In the genomic region with DNA sequence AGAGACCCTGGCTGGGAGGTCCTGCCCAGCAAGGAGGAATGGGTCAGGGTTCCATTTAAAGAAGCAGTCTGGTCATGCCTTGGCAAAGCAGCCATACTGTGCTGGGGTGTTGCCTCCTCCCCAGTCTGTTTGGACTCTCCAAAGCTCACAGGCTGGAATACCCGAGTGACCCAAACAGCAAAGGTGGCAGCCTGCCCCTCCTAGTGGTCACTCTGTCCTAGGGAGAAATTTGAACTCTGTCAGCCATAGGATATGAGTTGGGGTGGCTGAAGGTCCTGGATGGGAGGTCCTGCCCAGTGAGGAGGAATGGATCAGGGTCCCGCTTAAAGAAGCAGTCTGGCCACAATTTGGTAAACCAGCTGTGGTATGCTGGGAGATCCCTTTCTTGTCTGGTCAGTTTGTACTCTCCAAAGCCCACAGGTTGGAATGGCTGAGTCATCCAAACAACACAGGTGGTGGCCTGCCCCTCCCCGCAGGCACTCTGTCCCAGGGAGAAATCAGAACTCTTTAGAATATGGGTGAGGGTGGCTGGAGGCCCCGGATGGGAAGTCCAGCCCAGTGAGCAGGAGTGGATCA, we compare ENCODE assay signal across 2 cellular contexts.
TF ChIP-seq lines count a peak whose summit lies in the region.

No MANE protein-coding gene starts in this region.

TF ChIP-seq in HepG2, 621 proteins besides CTCF, POLR2A, EP300 and RAD21:
- TF ChIP-seq, protein P1, sequence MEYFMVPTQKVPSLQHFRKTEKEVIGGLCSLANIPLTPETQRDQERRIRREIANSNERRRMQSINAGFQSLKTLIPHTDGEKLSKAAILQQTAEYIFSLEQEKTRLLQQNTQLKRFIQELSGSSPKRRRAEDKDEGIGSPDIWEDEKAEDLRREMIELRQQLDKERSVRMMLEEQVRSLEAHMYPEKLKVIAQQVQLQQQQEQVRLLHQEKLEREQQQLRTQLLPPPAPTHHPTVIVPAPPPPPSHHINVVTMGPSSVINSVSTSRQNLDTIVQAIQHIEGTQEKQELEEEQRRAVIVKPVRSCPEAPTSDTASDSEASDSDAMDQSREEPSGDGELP (IDR thresholded peaks at IDR 0.05; ENCODE audit: borderline replicate concordance, low read depth): no peak
- peak; percentile 40 for TF ChIP-seq FOSL2 (CRISPR knock-in tag; IDR thresholded peaks at IDR 0.05)

TF ChIP-seq in GM12891, 5 proteins besides CTCF, POLR2A, EP300 and RAD21:
- TF ChIP-seq SPI1 (IDR thresholded peaks at IDR 0.05; ENCODE audit: low read depth, low read length): no peak
- TF ChIP-seq POLR2AphosphoS5 (IDR thresholded peaks at IDR 0.05; ENCODE audit: low read depth, low read length): no peak
- no peak for TF ChIP-seq PAX5 (IDR thresholded peaks at IDR 0.05; ENCODE audit: insufficient read depth, low read length, severe bottlenecking)
- TF ChIP-seq TAF1 (IDR thresholded peaks at IDR 0.05; ENCODE audit: low read depth, low read length): no peak
- TF ChIP-seq POU2F2 (IDR thresholded peaks at IDR 0.05; ENCODE audit: low read depth, low read length): no peak
